12 cellular contexts compared by ENCODE assay signal in genomic region chr20:29443819-29444218, GRCh38.
DNase-seq lines count a peak whose midpoint lies in the region; ATAC-seq and TF ChIP-seq lines count a peak whose summit lies in the region.
"Had no signal": no experiment of that assay in that cellular context is flagged by ENCODE, and none has a peak within 500 bp of the region (broad histone marks: within the 10 kb centered on the region; RNA-seq: fewer than 3 reads in every experiment).

No MANE protein-coding gene starts in this region.

- H2AFZ ChIP-seq in trophoblast cell (ENCODE audit: insufficient read depth, low read length, poor library complexity): no peak overlapping the region

- no peak overlapping the region for H2AK5ac ChIP-seq in trophoblast cell (ENCODE audit: low read length)

- H2BK12ac ChIP-seq in trophoblast cell (ENCODE audit: low read length): no peak overlapping the region

- no peak overlapping the region for H3K4me2 ChIP-seq in trophoblast cell (ENCODE audit: low read length)

- no peak overlapping the region for H3K4ac ChIP-seq in trophoblast cell (ENCODE audit: low read depth, low read length)

- ATAC-seq in GM18867 (IDR thresholded peaks at IDR 0.05; ENCODE audit: unreplicated experiment) (peak; percentile 87), HG02870 (IDR thresholded peaks at IDR 0.05; ENCODE audit: unreplicated experiment) (peak; percentile 68), RWPE2 (ENCODE audit: low read depth) (peak; percentile 24; the same call in 1 of the 3 replicates)
- ATAC-seq: right cardiac atrium had no signal

- DNase-seq in RWPE2 (ENCODE audit: low spot score) (no peak), trophoblast cell (no peak), amygdala (lab: John Stamatoyannopoulos, UW) (no peak), NCI-H345 treated with DMSO at 0.1 percent for 48 hours (lab: John Stamatoyannopoulos, UW; ENCODE audit: unreplicated experiment) (no peak)
- no peak for DNase-seq in stimulated activated naive CD4-positive, alpha-beta T cell treated with Interleukin-2 at 50 U/mL for 16 hours (lab: John Stamatoyannopoulos, UW)
- DNase-seq: right cardiac atrium had no signal

- no peaks in the 10 kb centered on the region for H3K79me2 ChIP-seq in trophoblast cell (ENCODE audit: control insufficient read depth, insufficient read depth, low read length, poor library complexity)

- H3K9me3 ChIP-seq in RWPE2 (ENCODE audit: severe bottlenecking) (peaks cover 3% of the 10 kb centered on the region), trophoblast cell (ENCODE audit: insufficient read depth, low read depth, low read length) (peaks cover 27% of the 10 kb centered on the region)

- H3K36me3 ChIP-seq in RWPE2 (ENCODE audit: low read depth): no peaks in the 10 kb centered on the region
- H3K36me3 ChIP-seq in trophoblast cell (ENCODE audit: control insufficient read depth in 1 of 2, insufficient read depth in 2 of 2, low read length in 2 of 2): no peaks in the 10 kb centered on the region
- H3K36me3 ChIP-seq: BLaER1 treated with 17β-estradiol and CSF1 and Interleukin-3, amounts not matched to agents 10 nM and 100 nM had no signal

- no peak overlapping the region for H4K91ac ChIP-seq in trophoblast cell (ENCODE audit: low read depth, low read length)

- H3K27me3 ChIP-seq in RWPE2 (ENCODE audit: insufficient read depth, poor library complexity, severe bottlenecking): peaks cover 18% of the 10 kb centered on the region
- H3K27me3 ChIP-seq in trophoblast cell (ENCODE audit: insufficient read depth, low read length): no peaks in the 10 kb centered on the region
- H3K27me3 ChIP-seq: BLaER1 treated with 17β-estradiol and CSF1 and Interleukin-3, amounts not matched to agents 10 nM and 100 nM had no signal

- H3K79me1 ChIP-seq in trophoblast cell (ENCODE audit: low read length): no peaks in the 10 kb centered on the region

- WGBS in trophoblast cell (ENCODE audit: extremely low coverage, insufficient coverage, insufficient read length): no CpG with 5 or more reads among the region's 3 CpGs

- H3K14ac ChIP-seq in trophoblast cell (ENCODE audit: low read length): no peak overlapping the region

- H3K18ac ChIP-seq in trophoblast cell (ENCODE audit: low read length): no peak overlapping the region

- H3K4me3 ChIP-seq in RWPE2 (ENCODE audit: severe bottlenecking) (no peak overlapping the region), trophoblast cell (ENCODE audit: low read depth, low read length) (no peak overlapping the region)
- H3K4me3 ChIP-seq: coronary artery, mucosa of descending colon had no signal

- no peak overlapping the region for H2BK5ac ChIP-seq in trophoblast cell (ENCODE audit: low read depth, low read length, poor library complexity)

- peak overlapping the region; percentile 78; the same call in 1 of the 2 replicates for H3K27ac ChIP-seq in 22Rv1
- H3K27ac ChIP-seq in RWPE2 (ENCODE audit: poor library complexity, severe bottlenecking): no peak overlapping the region
- no peak overlapping the region for H3K27ac ChIP-seq in trophoblast cell (ENCODE audit: low read depth, low read length)
- H3K27ac ChIP-seq: BLaER1 treated with 17β-estradiol and CSF1 and Interleukin-3, amounts not matched to agents 10 nM and 100 nM; coronary artery had no signal

- TF ChIP-seq CTCF in 22Rv1 (IDR thresholded peaks at IDR 0.05) (no peak), RWPE2 (IDR thresholded peaks at IDR 0.05; ENCODE audit: poor library complexity, severe bottlenecking) (no peak)

- H2BK120ac ChIP-seq in trophoblast cell (ENCODE audit: insufficient read depth, low read length, poor library complexity): no peak overlapping the region

- H3K9ac ChIP-seq in trophoblast cell (ENCODE audit: low read length): no peak overlapping the region

- H4K12ac ChIP-seq in trophoblast cell (ENCODE audit: low read depth, low read length): no peak overlapping the region

- no peak overlapping the region for H4K8ac ChIP-seq in trophoblast cell (ENCODE audit: low read depth, low read length)

- H3K4me1 ChIP-seq in RWPE2 (ENCODE audit: insufficient read depth, poor library complexity, severe bottlenecking) (no peaks in the 10 kb centered on the region), trophoblast cell (ENCODE audit: control insufficient read depth in 1 of 2, insufficient read depth in 2 of 2, low read length in 2 of 2) (no peaks in the 10 kb centered on the region)

- no peak overlapping the region for H3K23ac ChIP-seq in trophoblast cell (ENCODE audit: low read length)

Comparison
In these comparisons a context has a peak if more than half of its experiments do, and no peak if none do; other contexts are left out.
1. ATAC-seq: peak in every context shown above with its lines; median percentile 87 in GM18867; 68 in HG02870; 24 in RWPE2.